In the genomic region with DNA sequence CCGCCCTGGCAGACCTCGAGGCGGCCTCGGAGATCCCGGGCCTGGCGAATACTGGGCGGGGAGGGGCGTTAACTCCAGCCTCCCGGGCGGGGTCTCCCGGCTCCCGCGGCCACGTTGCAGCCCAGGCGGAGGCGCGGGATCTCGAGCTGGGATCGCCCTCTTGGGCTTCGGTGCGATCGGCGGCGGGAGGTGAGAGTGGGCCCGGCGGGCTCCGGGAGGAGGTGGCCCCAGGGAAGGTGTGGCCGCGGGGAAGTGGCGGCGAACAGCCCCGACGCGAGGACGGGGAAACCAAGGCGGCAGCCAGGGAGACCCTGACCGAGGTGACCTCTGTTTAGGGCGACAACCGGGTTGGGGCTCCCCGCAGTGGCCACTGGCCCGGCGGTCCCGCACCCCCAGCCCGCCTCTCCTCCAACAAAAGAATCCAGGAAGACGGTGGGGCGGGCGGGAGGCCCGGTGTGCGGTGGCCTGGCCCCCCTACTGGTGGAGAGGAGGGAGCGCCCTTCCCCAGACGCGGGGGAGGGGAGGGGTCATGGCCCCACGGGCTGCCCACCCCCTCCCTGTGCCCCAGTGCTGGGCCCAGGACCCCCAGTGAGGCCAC, we compare ENCODE assay signal across 8 cellular contexts. TPM values are rescaled to one million over a fixed set of nuclear protein-coding genes. Genes with fewer than 3 reads are reported as not detected.
DNase-seq lines count a peak whose midpoint lies in the region; ATAC-seq and TF ChIP-seq lines count a peak whose summit lies in the region.

A gene with protein sequence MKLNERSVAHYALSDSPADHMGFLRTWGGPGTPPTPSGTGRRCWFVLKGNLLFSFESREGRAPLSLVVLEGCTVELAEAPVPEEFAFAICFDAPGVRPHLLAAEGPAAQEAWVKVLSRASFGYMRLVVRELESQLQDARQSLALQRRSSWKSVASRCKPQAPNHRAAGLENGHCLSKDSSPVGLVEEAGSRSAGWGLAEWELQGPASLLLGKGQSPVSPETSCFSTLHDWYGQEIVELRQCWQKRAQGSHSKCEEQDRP (plus strand): TSS at position 96 of the 598 bp plus-strand sequence. CDS start 3,046 bp downstream, outside the sequence.

- H3K36me3 Mint-ChIP-seq in activated naive CD8-positive, alpha-beta T cell = no peaks in the 10 kb centered on the region

- no peaks in the 10 kb centered on the region for H3K27me3 ChIP-seq in right atrium auricular region

- peak within 1 kb of the TSS; percentile 84 to 96 for H3K27ac ChIP-seq in right atrium auricular region

- no peaks in the 10 kb centered on the region for H3K9me3 ChIP-seq in right atrium auricular region

- H3K4me3 ChIP-seq in right atrium auricular region (peak within 1 kb of the TSS; percentile 67 to 71), skeletal muscle cell (ENCODE audit: low read depth, low read length) (peak within 1 kb of the TSS; percentile 62)

- H3K4me1 ChIP-seq in right atrium auricular region = peaks cover 0 to 63% of the 10 kb centered on the region in 2 donors

- TF ChIP-seq CTCF in right atrium auricular region (IDR thresholded peaks at IDR 0.05) = peak in 1 of 2 donors; percentile 48

- H3K4me3 Mint-ChIP-seq in activated naive CD8-positive, alpha-beta T cell = peak within 1 kb of the TSS; percentile 65

- ATAC-seq in HG03196 (IDR thresholded peaks at IDR 0.05; ENCODE audit: unreplicated experiment) = no peak

- peak within 1 kb of the TSS; percentile 50 for H3K27ac Mint-ChIP-seq in activated naive CD8-positive, alpha-beta T cell

- no peaks in the 10 kb centered on the region for H3K9me3 Mint-ChIP-seq in activated naive CD8-positive, alpha-beta T cell (ENCODE audit: low read depth)

- peaks cover 48% of the 10 kb centered on the region for H3K4me1 Mint-ChIP-seq in activated naive CD8-positive, alpha-beta T cell (ENCODE audit: low read depth)

- DNase-seq in AG08395 (ENCODE audit: low spot score) (peak; percentile 50), LHCN-M2 (ENCODE audit: low read depth) (peak; percentile 36), right atrium auricular region (ENCODE audit: low spot score) (no peak), skeletal muscle cell (ENCODE audit: low read depth) (no peak), occipital lobe (lab: John Stamatoyannopoulos, UW) (no peak), superior temporal gyrus (ENCODE audit: extremely low spot score) (no peak)

- H3K27me3 Mint-ChIP-seq in activated naive CD8-positive, alpha-beta T cell = no peaks in the 10 kb centered on the region

- no peaks in the 10 kb centered on the region for H3K36me3 ChIP-seq in right atrium auricular region

RNA-seq across cellular contexts. Expression of the gene that starts here (rescaled TPM):
- 15.7 and 17.6 TPM in 2 replicates for total RNA-seq in LHCN-M2 (2014; rRNA removed)
- 13.9 TPM for polyA plus RNA-seq in LHCN-M2 (2012)
- 10 to 100 TPM in 1 of 2 donors, 1 to 10 TPM in 1; 6.5 to 12.7 TPM for total RNA-seq in right atrium auricular region
- total RNA-seq in occipital lobe = 3.0 TPM

Comparison
In these comparisons a context has a peak if more than half of its experiments do, and no peak if none do; other contexts are left out.
1. DNase-seq: peak in AG08395 (single experiment) and LHCN-M2 (single experiment); none in right atrium auricular region (single experiment), skeletal muscle cell (single experiment), occipital lobe (single experiment) and superior temporal gyrus (single experiment).